8 cellular contexts compared by ENCODE assay signal in the genomic region with DNA sequence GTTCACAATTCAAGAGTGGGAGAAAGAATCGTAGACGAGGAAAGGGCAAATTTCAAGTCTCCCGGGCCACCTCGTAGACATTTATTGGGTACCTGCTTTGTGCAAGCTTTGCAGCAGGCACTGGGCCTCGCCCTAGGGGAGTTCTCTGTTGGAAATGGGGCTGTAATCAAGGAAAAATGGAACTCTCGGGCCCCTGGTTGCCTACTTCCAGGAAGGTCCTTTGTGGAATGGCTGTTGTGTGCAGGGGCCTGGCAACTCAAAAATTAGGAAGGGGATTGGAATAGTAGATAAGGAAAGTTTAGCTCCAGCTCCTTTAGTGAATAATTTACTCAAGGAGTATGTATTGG. TPM values are rescaled to one million over a fixed set of nuclear protein-coding genes. Genes with fewer than 3 reads are reported as not detected.
DNase-seq lines count a peak whose midpoint lies in the region; ATAC-seq and TF ChIP-seq lines count a peak whose summit lies in the region.

No MANE protein-coding gene starts in this region.

- H3K4me1 Mint-ChIP-seq in chondrocyte (ENCODE audit: low read depth) = peaks cover 45% of the 10 kb centered on the region

- no peak for DNase-seq in heart left ventricle
- no peak for DNase-seq in left cardiac atrium
- DNase-seq in chondrocyte (ENCODE audit: low spot score) = no peak
- DNase-seq in left colon = no peak

- H3K36me3 ChIP-seq in heart left ventricle (peaks cover 0 to 24% (median 17%) of the 10 kb centered on the region in 9 donors), mucosa of rectum (ENCODE audit: control insufficient read depth in 2 of 2, insufficient read depth in 2 of 2, low read length in 2 of 2) (peaks cover 15 to 16% of the 10 kb centered on the region in 2 donors)

- TF ChIP-seq CTCF in heart left ventricle (IDR thresholded peaks at IDR 0.05) (no peak), chondrocyte (IDR thresholded peaks at IDR 0.05) (no peak)

- H3K27me3 Mint-ChIP-seq in chondrocyte (ENCODE audit: low read depth) = no peaks in the 10 kb centered on the region

- no peak for TF ChIP-seq POLR2A in heart left ventricle (IDR thresholded peaks at IDR 0.05)

- 2 to 3% (median 3%) methylated on average over 6 of the region's 6 CpGs for WGBS in heart left ventricle, 4 donors

- H3K4me3 ChIP-seq in heart left ventricle = peak overlapping the region; percentile 64 to 98 (median 89)
- H3K4me3 ChIP-seq in mucosa of rectum (ENCODE audit: low read length in 2 of 2) = peak overlapping the region; percentile 92 to 99

- intact Hi-C loops in heart left ventricle (cut with DNase I) (loop anchor here in 1 of 10 donors (1.0 kb wide), 1 partner anchor 22 kb away; a partner anchor contains a TSS), left cardiac atrium (cut with DNase I) (no loop called here), left colon (cut with DNase I, micrococcal nuclease) (no loop called here)

- no peaks in the 10 kb centered on the region for H3K9me3 Mint-ChIP-seq in chondrocyte (ENCODE audit: low read depth)

- H3K9me3 ChIP-seq in heart left ventricle (no peaks in the 10 kb centered on the region), mucosa of rectum (ENCODE audit: control insufficient read depth in 2 of 2, low read length in 2 of 2) (no peaks in the 10 kb centered on the region)

- H3K27me3 ChIP-seq in heart left ventricle = no peaks in the 10 kb centered on the region
- no peaks in the 10 kb centered on the region for H3K27me3 ChIP-seq in mucosa of rectum (ENCODE audit: control insufficient read depth in 2 of 2, insufficient read depth in 2 of 2, low read length in 2 of 2)

- H3K4me1 ChIP-seq in heart left ventricle = peaks cover 0 to 53% (median 33%) of the 10 kb centered on the region in 12 donors
- peaks cover 32 to 40% of the 10 kb centered on the region in 2 donors for H3K4me1 ChIP-seq in mucosa of rectum (ENCODE audit: control insufficient read depth in 2 of 2, insufficient read depth in 2 of 2, low read length in 2 of 2)

- ATAC-seq in heart left ventricle (no peak), left cardiac atrium (no peak), GM21717 (IDR thresholded peaks at IDR 0.05; ENCODE audit: unreplicated experiment) (no peak), left colon (no peak), HG02763 (IDR thresholded peaks at IDR 0.05; ENCODE audit: unreplicated experiment) (no peak), GM21825 (IDR thresholded peaks at IDR 0.05; ENCODE audit: unreplicated experiment) (no peak)

- peak overlapping the region; percentile 90 for H3K4me3 Mint-ChIP-seq in chondrocyte (ENCODE audit: unreplicated experiment)

- peak overlapping the region; percentile 94 for H3K9ac ChIP-seq in mucosa of rectum (ENCODE audit: low read depth in 1 of 2, low read length in 2 of 2)

- H3K27ac ChIP-seq in heart left ventricle = peak overlapping the region in 9 of 12 donors; percentile 36 to 93 (median 81)
- H3K27ac ChIP-seq in mucosa of rectum (ENCODE audit: low read depth in 2 of 2, low read length in 2 of 2) = peak overlapping the region; percentile 78 to 84

- H3K27ac Mint-ChIP-seq in chondrocyte (ENCODE audit: unreplicated experiment) = peak overlapping the region; percentile 98

- H3K36me3 Mint-ChIP-seq in chondrocyte (ENCODE audit: low read depth) = peaks cover 8% of the 10 kb centered on the region

RNA-seq across cellular contexts. Expression of a gene that starts 0.6 kb away (rescaled TPM):
- total RNA-seq in heart left ventricle (1 to 10 TPM; 3.9 to 7.2 (median 5.8) TPM), left cardiac atrium (1 to 10 TPM; 5.1 to 6.6 TPM), chondrocyte (14.9 to 17.2 TPM (median 16.6 TPM) in 3 replicates), left colon (1 to 10 TPM; 8.1 to 8.7 TPM)
- 1 to 10 TPM; 3.3 to 5.4 TPM for polyA plus RNA-seq in heart left ventricle

RNA-seq across cellular contexts. Expression of a gene that starts 3.2 kb away (rescaled TPM):
- 10 to 100 TPM; 11.1 to 24.1 (median 17.2) TPM for total RNA-seq in heart left ventricle
- 10 to 100 TPM; 12.6 to 18.3 TPM for polyA plus RNA-seq in heart left ventricle
- total RNA-seq in left cardiac atrium = 10 to 100 TPM; 10.7 to 17.6 TPM
- 15.5 to 19.9 TPM (median 18.7 TPM) in 3 replicates for total RNA-seq in chondrocyte
- 10 to 100 TPM; 20.5 to 42.2 TPM for total RNA-seq in left colon

RNA-seq across cellular contexts. Expression of a gene that starts 21.7 kb away (rescaled TPM):
- total RNA-seq in heart left ventricle (10 to 100 TPM; 22.5 to 46.9 (median 36.8) TPM), left cardiac atrium (10 to 100 TPM; 31.7 to 34.4 TPM), chondrocyte (38.9 to 43.6 TPM (median 42.0 TPM) in 3 replicates), left colon (10 to 100 TPM; 40.9 to 43.3 TPM)
- 10 to 100 TPM; 51.6 to 76.5 TPM for polyA plus RNA-seq in heart left ventricle

RNA-seq across cellular contexts. Expression of a gene that starts 34.2 kb away (rescaled TPM):
- 10 to 100 TPM; 26.1 to 49.7 (median 35.5) TPM for total RNA-seq in heart left ventricle
- polyA plus RNA-seq in heart left ventricle = 10 to 100 TPM; 31.9 to 45.4 TPM
- total RNA-seq in left cardiac atrium = 10 to 100 TPM; 37.9 to 50.6 TPM
- 64.5 to 74.6 TPM (median 71.7 TPM) in 3 replicates for total RNA-seq in chondrocyte
- 10 to 100 TPM; 40.8 to 50.1 TPM for total RNA-seq in left colon

RNA-seq across cellular contexts. Expression of a gene that starts 48.3 kb away (rescaled TPM):
- total RNA-seq in heart left ventricle (10 to 100 TPM; 25.5 to 54.8 (median 35.8) TPM), left cardiac atrium (10 to 100 TPM; 34.7 to 42.1 TPM), chondrocyte (83.6 to 101 TPM (median 86.3 TPM) in 3 replicates), left colon (10 to 100 TPM; 43.0 to 47.9 TPM)
- polyA plus RNA-seq in heart left ventricle = 10 to 100 TPM; 27.1 to 27.5 TPM
